ENCODE assay signal across 18 cellular contexts in genomic region chr9:105698348-105698747, GRCh38. TPM values are rescaled to one million over a fixed set of nuclear protein-coding genes. Genes with fewer than 3 reads are reported as not detected.
DNase-seq lines count a peak whose midpoint lies in the region; ATAC-seq, FAIRE-seq and TF ChIP-seq lines count a peak whose summit lies in the region.
"Had no signal": no experiment of that assay in that cellular context is flagged by ENCODE, and none has a peak within 500 bp of the region (broad histone marks: within the 10 kb centered on the region; RNA-seq: fewer than 3 reads in every experiment).

No MANE protein-coding gene starts in this region.

- peak overlapping the region; percentile 20; the same call in 1 of the 2 replicates for H3K27ac ChIP-seq in VCaP
- H3K27ac ChIP-seq in gastrocnemius medialis: peak overlapping the region; percentile 93 to 99 (median 96)
- no peak overlapping the region for H3K27ac ChIP-seq in substantia nigra (ENCODE audit: low read depth, low read length, poor library complexity, severe bottlenecking)
- H3K27ac ChIP-seq: BLaER1 treated with 17β-estradiol and CSF1 and Interleukin-3, amounts not matched to agents 10 nM and 100 nM had no signal

- peaks cover 67 to 77% of the 10 kb centered on the region in 2 donors for H3K4me1 ChIP-seq in gastrocnemius medialis

- intact Hi-C loops in gastrocnemius medialis (cut with DNase I; ENCODE audit: low total_unique reads): loop anchor here (10.0 kb wide), 1 partner anchor 1166 kb away; the partner anchor contains the start of gene ZNF462

- no peak for TF ChIP-seq POLR2A in gastrocnemius medialis (IDR thresholded peaks at IDR 0.05)

- in situ Hi-C loops in gastrocnemius medialis (cut with MboI; ENCODE audit: low sequenced_read_pairs in 4 of 4): loop anchor here in 2 of 4 donors (25.0 kb wide), 2 partner anchors 236 to 261 kb away; partner anchors contain the start of gene FSD1L (in 1 of the 2)

- no peak for TF ChIP-seq CTCF in VCaP (conservative IDR thresholded peaks at IDR 0.05)
- TF ChIP-seq CTCF in gastrocnemius medialis (IDR thresholded peaks at IDR 0.05 in 4 of 5, conservative IDR thresholded peaks at IDR 0.05 in 1 of 5): no peak

- H3K27me3 ChIP-seq in gastrocnemius medialis: no peaks in the 10 kb centered on the region

- H3K4me3 ChIP-seq in gastrocnemius medialis: peak overlapping the region in 2 of 4 donors; percentile 10 to 18
- H3K4me3 ChIP-seq: BLaER1 treated with 17β-estradiol and CSF1 and Interleukin-3, amounts not matched to agents 10 nM and 100 nM; GM23338 had no signal

- DNase-seq in gastrocnemius medialis: no peak
- no peak for DNase-seq in NCI-H510A treated with DMSO at 0.1 percent for 48 hours (lab: John Stamatoyannopoulos, UW)
- DNase-seq in GF-D8 (lab: John Stamatoyannopoulos, UW): no peak
- no peak for DNase-seq in substantia nigra (lab: John Stamatoyannopoulos, UW)
- DNase-seq: CD4-positive, CD25-positive, alpha-beta regulatory T cell; DMS 273 treated with DMSO at 0.1 percent for 48 hours; DMS79; GDM1; H7; KG1 had no signal

- peak; percentile 50 for FAIRE-seq in G401.6 (lab: Jason Lieb, UNC)

- H3K9me3 ChIP-seq in gastrocnemius medialis: no peaks in the 10 kb centered on the region

- ATAC-seq in gastrocnemius medialis: no peak
- ATAC-seq in GM21515 (IDR thresholded peaks at IDR 0.05; ENCODE audit: unreplicated experiment): no peak
- ATAC-seq: GM23338 had no signal

- no peaks in the 10 kb centered on the region for H3K36me3 ChIP-seq in gastrocnemius medialis
- H3K36me3 ChIP-seq: BLaER1 treated with 17β-estradiol and CSF1 and Interleukin-3, amounts not matched to agents 10 nM and 100 nM had no signal

RNA-seq across cellular contexts. Expression of gene TMEM38B, which starts 4.0 kb away (rescaled TPM):
- total RNA-seq in gastrocnemius medialis: 10 to 100 TPM; 81.4 to 97.6 (median 89.8) TPM

RNA-seq across cellular contexts. Expression of gene TAL2, which starts 36.1 kb away (rescaled TPM):
- not detected for total RNA-seq in gastrocnemius medialis
- total RNA-seq: A673; CD4-positive, CD25-positive, alpha-beta regulatory T cell; GM23338; H7; HT-29; IMR-90 had no signal
